15 cellular contexts compared by ENCODE assay signal in genomic region chr13:52642131-52642530, GRCh38.
"Had no signal": no experiment of that assay in that cellular context is flagged by ENCODE, and none has a peak within 500 bp of the region (broad histone marks: within the 10 kb centered on the region; RNA-seq: fewer than 3 reads in every experiment).

Gene HNRNPA1L2 (plus strand): TSS chr13:52642431. CDS start chr13:52642493, 62 bp downstream.

- H3K4me3 ChIP-seq: hepatocyte, SJSA1, testis, uterus had no signal

- H3K27me3 Mint-ChIP-seq: dendritic cell treated with granulocyte-macrophage colony-stimulating factor and Interleukin-4, amounts not matched to agents 40 ng/mL and 50 ng/mL, for 4 days; stimulated activated naive CD8-positive, alpha-beta T cell treated with anti-CD3 and anti-CD28 coated beads, Interleukin-15, Interleukin-2, amounts not matched to agents 100 ng/mL and 50 ng/mL, for 24 hours had no signal

- DNase-seq: activated CD4-positive, alpha-beta T cell treated with anti-CD3 and anti-CD28 coated beads, Interleukin-2, amount 50 U/mL, for 4 hours; activated naive CD4-positive, alpha-beta T cell treated with anti-CD3 and anti-CD28 coated beads for 36 hours; amygdala; brain microvascular endothelial cell; cerebellar nuclear complex; erythroblast; stimulated activated CD4-positive, alpha-beta T cell treated with anti-CD3 and anti-CD28 coated beads, Interleukin-2, amount 100 ng/mL, for 48 hours; stimulated activated CD8-positive, alpha-beta memory T cell treated with anti-CD3 and anti-CD28 coated beads, Interleukin-4, amount 100 ng/mL, for 48 hours; testis; uterus had no signal

- H3K4me3 Mint-ChIP-seq: activated naive CD4-positive, alpha-beta T cell treated with anti-CD3 and anti-CD28 coated beads for 36 hours; activated T-helper 1 cell treated with anti-CD3 and anti-CD28 coated beads, Interleukin-12 subunit alpha, Interleukin-12 subunit beta, Interleukin-2, Interleukin-4 antibody, amounts not matched to agents 30 ng/mL and 10 ng/mL and 1 ng/mL, durations not matched to agents 14 hours and 24 hours and 36 hours; dendritic cell treated with granulocyte-macrophage colony-stimulating factor and Interleukin-4, amounts not matched to agents 40 ng/mL and 50 ng/mL, for 4 days; stimulated activated naive CD8-positive, alpha-beta T cell treated with anti-CD3 and anti-CD28 coated beads, Interleukin-15, Interleukin-2, amounts not matched to agents 100 ng/mL and 50 ng/mL, for 24 hours had no signal

- H3K36me3 ChIP-seq: uterus had no signal

- H3K4me1 ChIP-seq: SJSA1, testis, uterus had no signal

- H3K27me3 ChIP-seq: brain microvascular endothelial cell, hepatocyte, SJSA1, testis, uterus had no signal

- H3K9me3 ChIP-seq: SJSA1, testis, uterus had no signal

- H3K9me3 Mint-ChIP-seq: activated naive CD4-positive, alpha-beta T cell treated with anti-CD3 and anti-CD28 coated beads for 36 hours; activated T-helper 1 cell treated with anti-CD3 and anti-CD28 coated beads, Interleukin-12 subunit alpha, Interleukin-12 subunit beta, Interleukin-2, Interleukin-4 antibody, amounts not matched to agents 30 ng/mL and 10 ng/mL and 1 ng/mL, durations not matched to agents 14 hours and 24 hours and 36 hours; dendritic cell treated with granulocyte-macrophage colony-stimulating factor and Interleukin-4, amounts not matched to agents 40 ng/mL and 50 ng/mL, for 4 days; stimulated activated naive CD8-positive, alpha-beta T cell treated with anti-CD3 and anti-CD28 coated beads, Interleukin-15, Interleukin-2, amounts not matched to agents 100 ng/mL and 50 ng/mL, for 24 hours had no signal

- H3K27ac Mint-ChIP-seq: activated naive CD4-positive, alpha-beta T cell treated with anti-CD3 and anti-CD28 coated beads for 36 hours; activated T-helper 1 cell treated with anti-CD3 and anti-CD28 coated beads, Interleukin-12 subunit alpha, Interleukin-12 subunit beta, Interleukin-2, Interleukin-4 antibody, amounts not matched to agents 30 ng/mL and 10 ng/mL and 1 ng/mL, durations not matched to agents 14 hours and 24 hours and 36 hours; dendritic cell treated with granulocyte-macrophage colony-stimulating factor and Interleukin-4, amounts not matched to agents 40 ng/mL and 50 ng/mL, for 4 days; stimulated activated naive CD8-positive, alpha-beta T cell treated with anti-CD3 and anti-CD28 coated beads, Interleukin-15, Interleukin-2, amounts not matched to agents 100 ng/mL and 50 ng/mL, for 24 hours had no signal

- H3K27ac ChIP-seq: brain microvascular endothelial cell, hepatocyte, SJSA1, testis, uterus had no signal
